In the genomic region with DNA sequence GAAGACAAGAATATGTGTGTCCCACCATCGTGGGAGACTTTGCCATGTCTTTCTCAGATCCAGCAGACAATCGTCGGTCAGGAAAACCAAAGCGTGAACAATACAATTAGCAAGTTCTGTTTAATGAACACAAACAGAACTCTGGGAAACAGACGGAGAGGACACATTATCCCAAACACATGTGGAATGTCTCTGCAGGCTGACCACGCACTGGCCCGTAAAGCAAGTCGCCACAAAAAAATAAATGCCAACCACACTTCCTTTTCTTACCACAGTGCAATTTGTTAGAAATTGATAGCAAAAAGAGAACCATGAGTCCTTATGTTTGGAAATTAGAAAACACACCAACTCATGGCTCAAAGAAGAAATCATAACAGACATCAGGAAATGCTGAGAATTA, we compare ENCODE assay signal across 23 cellular contexts.
"Had no signal": no experiment of that assay in that cellular context is flagged by ENCODE, and none has a peak within 500 bp of the region (broad histone marks: within the 10 kb centered on the region; RNA-seq: fewer than 3 reads in every experiment).

No MANE protein-coding gene starts in this region.

- H3K9me3 ChIP-seq: ascending aorta, pancreas, psoas muscle, upper lobe of right lung had no signal

- H3K36me3 ChIP-seq: pancreas had no signal

- H3K27me3 ChIP-seq: ascending aorta, foreskin keratinocyte, pancreas, right atrium auricular region, upper lobe of right lung had no signal

- H3K27ac ChIP-seq: ascending aorta, coronary artery, epithelial cell of prostate, foreskin keratinocyte, pancreas, psoas muscle, right atrium auricular region, upper lobe of right lung had no signal

- ATAC-seq: activated CD4-positive, alpha-beta T cell treated with anti-CD3 and anti-CD28 coated beads for 36 hours; activated naive CD4-positive, alpha-beta T cell treated with anti-CD3 and anti-CD28 coated beads, Interleukin-2, amount 50 U/mL, for 72 hours; activated T-helper 17 cell treated with anti-CD3 and anti-CD28 coated beads, Interleukin-2, amount 50 U/mL, for 72 hours; foreskin keratinocyte; left ventricle myocardium superior; pancreas; psoas muscle; stimulated activated naive CD8-positive, alpha-beta T cell treated with anti-CD3 and anti-CD28 coated beads, Interleukin-15, Interleukin-2, amounts not matched to agents 100 U/mL and 50 U/mL, for 24 hours; T-helper 17 cell; upper lobe of right lung; WTC11 had no signal

- DNase-seq: activated CD4-positive, alpha-beta T cell treated with anti-CD3 and anti-CD28 coated beads for 36 hours; activated CD4-positive, alpha-beta T cell treated with anti-CD3 and anti-CD28 coated beads, Interleukin-2, amount 50 U/mL, for 4 hours; activated CD8-positive, alpha-beta memory T cell treated with anti-CD3 and anti-CD28 coated beads for 24 hours; activated CD8-positive, alpha-beta memory T cell treated with anti-CD3 and anti-CD28 coated beads, Interleukin-2, amount 50 U/mL, for 4 hours; activated T-cell treated with anti-CD3 and anti-CD28 coated beads, Interleukin-2, amount 50 U/mL, for 24 hours; cerebellar nuclear complex; foreskin keratinocyte; hippocampal formation; left ventricle myocardium superior; mammary epithelial cell; psoas muscle; stimulated activated CD4-positive, alpha-beta T cell treated with anti-CD3 and anti-CD28 coated beads, Interleukin-4, amount 100 ng/mL, for 4 hours; stimulated activated naive CD8-positive, alpha-beta T cell treated with anti-CD3 and anti-CD28 coated beads, Interleukin-15, Interleukin-2, amounts not matched to agents 100 U/mL and 50 U/mL, for 24 hours; T-helper 17 cell; upper lobe of right lung had no signal

- H3K4me3 ChIP-seq: ascending aorta, coronary artery, pancreas, psoas muscle, right atrium auricular region, upper lobe of right lung had no signal

- H3K4me1 ChIP-seq: ascending aorta, foreskin keratinocyte, pancreas, psoas muscle, right atrium auricular region, upper lobe of right lung had no signal
